ENCODE assay signal across 10 cellular contexts in the genomic region with DNA sequence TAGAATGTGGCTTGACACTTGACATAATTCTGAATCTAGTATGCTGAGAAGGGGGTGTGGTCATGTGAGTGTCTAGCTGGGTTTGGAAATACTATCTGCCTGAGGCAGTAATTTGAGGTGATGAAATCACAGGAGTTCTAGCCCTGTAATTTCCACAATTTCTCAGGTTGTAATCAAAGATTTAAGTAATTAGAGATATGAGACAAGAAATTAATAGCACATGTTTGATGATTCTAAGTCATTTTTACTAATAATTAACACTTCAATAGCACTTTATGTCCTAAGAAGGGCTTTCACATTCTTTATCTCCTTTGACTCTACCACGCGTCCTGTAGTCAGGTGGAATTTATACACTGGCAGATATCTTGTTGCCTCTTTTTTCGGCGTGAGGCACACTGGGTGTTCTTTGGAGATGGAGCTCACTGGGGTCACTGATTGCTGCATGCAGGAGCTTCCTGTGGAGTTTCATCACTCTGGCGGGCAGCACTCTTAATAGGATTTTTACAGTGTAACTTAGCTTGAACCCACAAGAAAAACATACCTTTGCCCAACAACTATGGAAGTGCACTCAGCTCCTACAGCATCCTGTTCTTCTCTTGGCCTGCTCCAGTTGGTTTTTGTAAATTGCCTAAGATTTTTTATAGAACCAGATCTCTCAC. TPM values are rescaled to one million over a fixed set of nuclear protein-coding genes. Genes with fewer than 3 reads are reported as not detected.
DNase-seq lines count a peak whose midpoint lies in the region; TF ChIP-seq lines count a peak whose summit lies in the region.
"Had no signal": no experiment of that assay in that cellular context is flagged by ENCODE, and none has a peak within 500 bp of the region (broad histone marks: within the 10 kb centered on the region; RNA-seq: fewer than 3 reads in every experiment).

No MANE protein-coding gene starts in this region.

- no peak for DNase-seq in activated CD4-positive, alpha-beta T cell treated with anti-CD3 and anti-CD28 coated beads, Interleukin-2, amount 10 ng/mL, durations not matched to agents 7 days and 5 days
- DNase-seq in activated CD4-positive, alpha-beta T cell treated with anti-CD3 and anti-CD28 coated beads for 4 hours, result no peak
- DNase-seq in PC-9 (peak; percentile 35 to 93), erythroblast (lab: John Stamatoyannopoulos, UW) (peak; percentile 28 to 43), stromal cell of bone marrow (ENCODE audit: low read depth) (peak; percentile 74), superior temporal gyrus (ENCODE audit: extremely low spot score) (no peak), MM.1S (no peak)
- no peak for DNase-seq in central memory CD4-positive, alpha-beta T cell
- DNase-seq: body of pancreas; stimulated activated CD8-positive, alpha-beta memory T cell treated with anti-CD3 and anti-CD28 coated beads, Interleukin-4, amount 100 ng/mL, for 48 hours had no signal

- CTCF ChIA-PET in activated CD4-positive, alpha-beta T cell treated with anti-CD3 and anti-CD28 coated beads, Interleukin-2, amount 10 ng/mL, durations not matched to agents 7 days and 5 days (lab: Charles Lee), result interaction anchor here (1.0 to 2.3 kb wide), 3 partner anchors 11 to 225 kb away, joined by 3 to 8 read pairs (median 5); no protein-coding TSS in a partner anchor
- CTCF ChIA-PET in PC-9 (lab: Charles Lee), result interaction anchor here (0.6 to 1.4 kb wide), 2 partner anchors 124 to 315 kb away, joined by 3 to 6 read pairs; no protein-coding TSS in a partner anchor

- H3K27ac Mint-ChIP-seq in activated CD4-positive, alpha-beta T cell treated with anti-CD3 and anti-CD28 coated beads, Interleukin-2, amount 10 ng/mL, durations not matched to agents 7 days and 5 days, result peak overlapping the region; percentile 42

- peaks cover 45% of the 10 kb centered on the region for H3F3A ChIP-seq in PC-9 (ENCODE audit: insufficient read depth, low read depth)
- H3F3A ChIP-seq in MM.1S (ENCODE audit: insufficient read depth, low read length), result no peaks in the 10 kb centered on the region

- H3K79me2 ChIP-seq in PC-9 (ENCODE audit: low read depth), result peaks cover 46% of the 10 kb centered on the region
- H3K79me2 ChIP-seq in MM.1S (ENCODE audit: low read length), result no peaks in the 10 kb centered on the region

- TF ChIP-seq CTCF in PC-9 (conservative IDR thresholded peaks at IDR 0.05), result no peak
- no peak for TF ChIP-seq CTCF in MM.1S (IDR thresholded peaks at IDR 0.05; ENCODE audit: low read length)

- H3K4me2 ChIP-seq in PC-9 (peak overlapping the region; percentile 95), MM.1S (ENCODE audit: low read depth, low read length) (no peak overlapping the region)

- H3K27ac ChIP-seq in PC-9 (peak overlapping the region; percentile 98), MM.1S (ENCODE audit: low read length) (no peak overlapping the region)
- H3K27ac ChIP-seq: body of pancreas had no signal

- H3K27me3 ChIP-seq in PC-9 (ENCODE audit: insufficient read depth, low read depth), result no peaks in the 10 kb centered on the region
- no peaks in the 10 kb centered on the region; the same call in 1 of the 2 replicates for H3K27me3 ChIP-seq in MM.1S (replicated peaks; ENCODE audit: insufficient read depth, low read length)
- H3K27me3 ChIP-seq: body of pancreas had no signal

- H3K36me3 Mint-ChIP-seq in activated CD4-positive, alpha-beta T cell treated with anti-CD3 and anti-CD28 coated beads, Interleukin-2, amount 10 ng/mL, durations not matched to agents 7 days and 5 days (ENCODE audit: low read depth), result peaks cover 6% of the 10 kb centered on the region

- no peaks in the 10 kb centered on the region for H3K9me2 ChIP-seq in PC-9 (ENCODE audit: insufficient read depth)
- no peaks in the 10 kb centered on the region for H3K9me2 ChIP-seq in MM.1S (replicated peaks; ENCODE audit: insufficient read depth, low read length)

- H3K27me3 Mint-ChIP-seq in activated CD4-positive, alpha-beta T cell treated with anti-CD3 and anti-CD28 coated beads, Interleukin-2, amount 10 ng/mL, durations not matched to agents 7 days and 5 days, result no peaks in the 10 kb centered on the region

- H3K9me3 Mint-ChIP-seq in activated CD4-positive, alpha-beta T cell treated with anti-CD3 and anti-CD28 coated beads, Interleukin-2, amount 10 ng/mL, durations not matched to agents 7 days and 5 days, result no peaks in the 10 kb centered on the region

- H2AFZ ChIP-seq in PC-9 (0 out of 2 replicates have a peak overlapping the region, but pooled peaks have one; percentile 15), MM.1S (ENCODE audit: low read length) (no peak overlapping the region)

- peaks cover 73% of the 10 kb centered on the region for H3K4me1 Mint-ChIP-seq in activated CD4-positive, alpha-beta T cell treated with anti-CD3 and anti-CD28 coated beads, Interleukin-2, amount 10 ng/mL, durations not matched to agents 7 days and 5 days

- H3K9ac ChIP-seq in MM.1S (ENCODE audit: low read length), result no peak overlapping the region

- H3K4me3 Mint-ChIP-seq in activated CD4-positive, alpha-beta T cell treated with anti-CD3 and anti-CD28 coated beads, Interleukin-2, amount 10 ng/mL, durations not matched to agents 7 days and 5 days, result no peak overlapping the region

- H3K36me3 ChIP-seq in PC-9 (ENCODE audit: low read depth) (peaks cover 20% of the 10 kb centered on the region; the same call in 1 of the 2 replicates), MM.1S (replicated peaks; ENCODE audit: insufficient read depth, low read length) (no peaks in the 10 kb centered on the region)

- TF ChIP-seq POLR2A in erythroblast (IDR thresholded peaks at IDR 0.05; ENCODE audit: low read length), result no peak

- H3K4me3 ChIP-seq in PC-9, result peak overlapping the region; percentile 18; the same call in 1 of the 2 replicates
- no peak overlapping the region for H3K4me3 ChIP-seq in MM.1S (ENCODE audit: low read length)
- H3K4me3 ChIP-seq: body of pancreas had no signal

- intact Hi-C loops in PC-9 (cut with micrococcal nuclease; ENCODE audit: unreplicated experiment), result loop anchor here (2.0 kb wide), 1 partner anchor 102 kb away; no protein-coding TSS in a partner anchor

- H3K4me1 ChIP-seq in PC-9 (replicated peaks; ENCODE audit: insufficient read depth) (peaks cover 37% of the 10 kb centered on the region), MM.1S (ENCODE audit: low read length) (peaks cover 8% of the 10 kb centered on the region; the same call in 1 of the 2 replicates)

- H3K9me3 ChIP-seq in PC-9 (ENCODE audit: insufficient read depth, low read depth) (0 out of 2 replicates have a peak, but pooled peaks cover 2% of the 10 kb centered on the region), MM.1S (replicated peaks; ENCODE audit: insufficient read depth, low read length) (no peaks in the 10 kb centered on the region)
- H3K9me3 ChIP-seq: body of pancreas had no signal

- no TSS peak for BruUV-seq in PC-9 (replicated peaks; lab: Mats Ljungman, UMichigan)

- POLR2A ChIA-PET in activated CD4-positive, alpha-beta T cell treated with anti-CD3 and anti-CD28 coated beads, Interleukin-2, amount 10 ng/mL, durations not matched to agents 7 days and 5 days (lab: Charles Lee), result interaction anchor here (0.9 kb wide), 1 partner anchor 124 kb away, joined by 4 read pairs; no protein-coding TSS in a partner anchor
- POLR2A ChIA-PET in PC-9 (lab: Charles Lee; ENCODE audit: unreplicated experiment), result interaction anchor here (0.5 to 1.5 kb wide), 4 partner anchors 11 to 326 kb away, joined by 4 to 33 read pairs (median 5); no protein-coding TSS in a partner anchor

- H4K20me1 ChIP-seq in PC-9 (ENCODE audit: insufficient read depth) (no peaks in the 10 kb centered on the region), MM.1S (ENCODE audit: insufficient read depth, low read length) (no peaks in the 10 kb centered on the region)

RNA-seq across cellular contexts. Expression of a gene that starts 3.3 kb away (rescaled TPM):
- 10 to 100 TPM; 10.3 to 10.8 TPM for total RNA-seq in activated CD4-positive, alpha-beta T cell treated with anti-CD3 and anti-CD28 coated beads, Interleukin-2, amount 10 ng/mL, durations not matched to agents 7 days and 5 days
- 41.9 and 46.3 TPM in 2 replicates for total RNA-seq in PC-9 (2021)

RNA-seq across cellular contexts. Expression of a gene that starts 3.7 kb away (rescaled TPM):
- 10 to 100 TPM; 58.7 to 59.7 TPM for total RNA-seq in activated CD4-positive, alpha-beta T cell treated with anti-CD3 and anti-CD28 coated beads, Interleukin-2, amount 10 ng/mL, durations not matched to agents 7 days and 5 days
- 10.9 and 11.2 TPM in 2 replicates for total RNA-seq in PC-9 (2021)

Comparison
In these comparisons a context has a peak if more than half of its experiments do, and no peak if none do; other contexts are left out.
1. DNase-seq: peak in PC-9 (2 of 2), erythroblast (2 of 2) and stromal cell of bone marrow (single experiment); none in activated CD4-positive, alpha-beta T cell treated with anti-CD3 and anti-CD28 coated beads, Interleukin-2, amount 10 ng/mL, durations not matched to agents 7 days and 5 days (single experiment), activated CD4-positive, alpha-beta T cell treated with anti-CD3 and anti-CD28 coated beads for 4 hours (0 of 2), superior temporal gyrus (single experiment), MM.1S (single experiment) and central memory CD4-positive, alpha-beta T cell (single experiment).